In the genomic region with DNA sequence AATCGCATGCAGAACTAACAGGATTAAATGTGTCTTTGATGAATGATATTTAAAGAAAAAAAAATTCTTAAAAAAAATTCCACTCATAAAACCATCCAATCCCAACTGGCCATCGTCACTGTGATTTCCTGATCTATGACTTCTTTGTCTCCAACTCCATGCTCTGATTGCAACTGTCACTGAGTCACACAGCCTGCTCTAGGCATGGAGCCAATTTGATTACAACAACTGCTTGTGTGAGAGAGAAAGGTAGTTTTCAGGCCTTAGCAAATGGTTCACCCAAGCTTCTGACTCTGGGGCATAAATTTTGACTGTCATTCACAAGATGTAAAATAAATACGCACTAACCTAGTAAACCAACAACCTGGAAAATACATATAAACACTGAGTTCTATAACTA, we compare ENCODE assay signal across 8 cellular contexts. TPM values are rescaled to one million over a fixed set of nuclear protein-coding genes. Genes with fewer than 3 reads are reported as not detected.
DNase-seq lines count a peak whose midpoint lies in the region; ATAC-seq and TF ChIP-seq lines count a peak whose summit lies in the region.
"Had no signal": no experiment of that assay in that cellular context is flagged by ENCODE, and none has a peak within 500 bp of the region (broad histone marks: within the 10 kb centered on the region; RNA-seq: fewer than 3 reads in every experiment).

No MANE protein-coding gene starts in this region.

- H3K4me3 ChIP-seq in hepatocyte: no peak overlapping the region
- H3K4me3 ChIP-seq in testis: no peak overlapping the region

- WGBS in hepatocyte (ENCODE audit: low lambda C conversion rate, missing lambda C conversion rate): 68% methylated on average over 3 of the region's 3 CpGs
- WGBS in testis, 2 donors: 78 to 80% methylated on average over 3 of the region's 3 CpGs

- no peak for TF ChIP-seq POLR2A in testis (IDR thresholded peaks at IDR 0.05)

- H3K79me2 ChIP-seq in hepatocyte: no peaks in the 10 kb centered on the region

- H3K27ac ChIP-seq in hepatocyte (no peak overlapping the region), testis (no peak overlapping the region)

- H3K9me3 ChIP-seq in hepatocyte (ENCODE audit: low read depth) (no peaks in the 10 kb centered on the region), testis (no peaks in the 10 kb centered on the region)

- no peaks in the 10 kb centered on the region for H3K27me3 ChIP-seq in hepatocyte
- H3K27me3 ChIP-seq in testis: no peaks in the 10 kb centered on the region

- H3K36me3 ChIP-seq in hepatocyte (replicated peaks; ENCODE audit: insufficient read depth, low read depth) (no peaks in the 10 kb centered on the region), testis (ENCODE audit: low read depth, missing control alignments) (no peaks in the 10 kb centered on the region)

- TF ChIP-seq CTCF in hepatocyte (IDR thresholded peaks at IDR 0.05; ENCODE audit: poor library complexity): no peak
- TF ChIP-seq CTCF in testis (IDR thresholded peaks at IDR 0.05): no peak

- no peak overlapping the region for H2AFZ ChIP-seq in hepatocyte

- H3K4me2 ChIP-seq in hepatocyte: no peak overlapping the region

- H3K9me2 ChIP-seq in hepatocyte (replicated peaks; ENCODE audit: insufficient read depth): no peaks in the 10 kb centered on the region

- DNase-seq in HuH-7 (ENCODE audit: low spot score): peak; percentile 15
- peak; percentile 85 for DNase-seq in astrocyte of the hippocampus (ENCODE audit: low read depth, low spot score)
- peak; percentile 62 for DNase-seq in hepatocyte (ENCODE audit: low spot score)
- DNase-seq in testis: peak; percentile 64
- no peak for DNase-seq in OCI-M2 (lab: John Stamatoyannopoulos, UW; ENCODE audit: unreplicated experiment)
- no peak for DNase-seq in effector CD4-positive, alpha-beta T cell
- DNase-seq: MM.1S had no signal

- H3K4me1 ChIP-seq in hepatocyte (ENCODE audit: insufficient read depth): peaks cover 7% of the 10 kb centered on the region
- no peaks in the 10 kb centered on the region for H3K4me1 ChIP-seq in testis

- ATAC-seq in GM19351 (IDR thresholded peaks at IDR 0.05; ENCODE audit: unreplicated experiment): no peak

- intact Hi-C loops in testis (cut with DNase I; ENCODE audit: low total_unique reads): no loop called here

- no peaks in the 10 kb centered on the region for H4K20me1 ChIP-seq in hepatocyte (ENCODE audit: insufficient read depth, poor library complexity, severe bottlenecking)

RNA-seq across cellular contexts. Expression of a gene that starts 25.8 kb away (rescaled TPM):
- 18.6 and 23.2 TPM in 2 replicates for total RNA-seq in hepatocyte
- 6.8 and 8.2 TPM in 2 replicates for polyA plus RNA-seq in hepatocyte
- total RNA-seq in testis: 10 to 100 TPM; 12.9 to 14.2 TPM
- polyA plus RNA-seq in testis (ENCODE audit: insufficient read depth, low read depth, low replicate concordance): 9.3 TPM

Comparison
In these comparisons a context has a peak if more than half of its experiments do, and no peak if none do; other contexts are left out.
1. DNase-seq: peak in HuH-7 (single experiment), astrocyte of the hippocampus (single experiment), hepatocyte (single experiment) and testis (single experiment); none in OCI-M2 (single experiment) and effector CD4-positive, alpha-beta T cell (single experiment).